In genomic region chr3:14404396-14405119, GRCh38 we compare ENCODE assay signal across 9 cellular contexts. TPM values are rescaled to one million over a fixed set of nuclear protein-coding genes. Genes with fewer than 3 reads are reported as not detected.
DNase-seq lines count a peak whose midpoint lies in the region; TF ChIP-seq lines count a peak whose summit lies in the region.
"Had no signal": no experiment of that assay in that cellular context is flagged by ENCODE, and none has a peak within 500 bp of the region (broad histone marks: within the 10 kb centered on the region; RNA-seq: fewer than 3 reads in every experiment).

No MANE protein-coding gene starts in this region.

- peak overlapping the region; percentile 71 for H3K27ac Mint-ChIP-seq in activated CD4-positive, alpha-beta T cell treated with anti-CD3 and anti-CD28 coated beads, Interleukin-2, amount 10 ng/mL, durations not matched to agents 7 days and 5 days
- H3K27ac Mint-ChIP-seq in activated CD4-positive, alpha-beta memory T cell treated with anti-CD3 and anti-CD28 coated beads for 36 hours, result no peak overlapping the region
- H3K27ac Mint-ChIP-seq in immature natural killer cell, result peak overlapping the region in 2 of 6 donors; percentile 3 to 87

- no peak for TF ChIP-seq CTCF in suprapubic skin (IDR thresholded peaks at IDR 0.05)

- no peaks in the 10 kb centered on the region for H3K9me3 ChIP-seq in suprapubic skin

- TF ChIP-seq POLR2A in suprapubic skin (IDR thresholded peaks at IDR 0.05), result no peak

- CTCF ChIA-PET in activated CD4-positive, alpha-beta T cell treated with anti-CD3 and anti-CD28 coated beads, Interleukin-2, amount 10 ng/mL, durations not matched to agents 7 days and 5 days (lab: Charles Lee), result interaction anchor here (0.8 to 1.5 kb wide), 5 partner anchors 10 to 26 kb away, joined by 3 to 6 read pairs (median 3); no protein-coding TSS in a partner anchor
- CTCF ChIA-PET in activated CD4-positive, alpha-beta memory T cell treated with anti-CD3 and anti-CD28 coated beads for 36 hours (lab: Charles Lee), result interaction anchor here (1.0 to 1.4 kb wide), 3 partner anchors 63 to 201 kb away, joined by 3 to 6 read pairs (median 4); no protein-coding TSS in a partner anchor

- peaks cover 23% of the 10 kb centered on the region for H3K36me3 Mint-ChIP-seq in activated CD4-positive, alpha-beta T cell treated with anti-CD3 and anti-CD28 coated beads, Interleukin-2, amount 10 ng/mL, durations not matched to agents 7 days and 5 days (ENCODE audit: low read depth)
- peaks cover 13% of the 10 kb centered on the region for H3K36me3 Mint-ChIP-seq in activated CD4-positive, alpha-beta memory T cell treated with anti-CD3 and anti-CD28 coated beads for 36 hours
- no peaks in the 10 kb centered on the region for H3K36me3 Mint-ChIP-seq in immature natural killer cell

- H3K36me3 ChIP-seq in suprapubic skin, result no peaks in the 10 kb centered on the region

- H3K9me3 Mint-ChIP-seq in activated CD4-positive, alpha-beta T cell treated with anti-CD3 and anti-CD28 coated beads, Interleukin-2, amount 10 ng/mL, durations not matched to agents 7 days and 5 days, result no peaks in the 10 kb centered on the region
- H3K9me3 Mint-ChIP-seq in activated CD4-positive, alpha-beta memory T cell treated with anti-CD3 and anti-CD28 coated beads for 36 hours, result no peaks in the 10 kb centered on the region
- no peaks in the 10 kb centered on the region for H3K9me3 Mint-ChIP-seq in immature natural killer cell

- H3K4me1 Mint-ChIP-seq in activated CD4-positive, alpha-beta T cell treated with anti-CD3 and anti-CD28 coated beads, Interleukin-2, amount 10 ng/mL, durations not matched to agents 7 days and 5 days, result peaks cover 60% of the 10 kb centered on the region
- peaks cover 39% of the 10 kb centered on the region for H3K4me1 Mint-ChIP-seq in activated CD4-positive, alpha-beta memory T cell treated with anti-CD3 and anti-CD28 coated beads for 36 hours (ENCODE audit: low read depth)
- peaks cover 28 to 39% of the 10 kb centered on the region in 2 donors for H3K4me1 Mint-ChIP-seq in immature natural killer cell

- no peak for DNase-seq in activated CD4-positive, alpha-beta T cell treated with anti-CD3 and anti-CD28 coated beads, Interleukin-2, amount 10 ng/mL, durations not matched to agents 7 days and 5 days
- no peak for DNase-seq in activated CD4-positive, alpha-beta T cell treated with anti-CD3 and anti-CD28 coated beads, Interleukin-2, amount 50 U/mL, for 48 hours
- no peak for DNase-seq in activated CD4-positive, alpha-beta memory T cell treated with anti-CD3 and anti-CD28 coated beads for 36 hours
- DNase-seq in immature natural killer cell, result no peak
- DNase-seq in suprapubic skin (ENCODE audit: low spot score in 2 of 2), result no peak
- DNase-seq in occipital lobe (lab: John Stamatoyannopoulos, UW), result no peak
- DNase-seq in posterior vena cava (ENCODE audit: low spot score), result no peak
- no peak for DNase-seq in DMS153 treated with DMSO at 0.1 percent for 48 hours (lab: John Stamatoyannopoulos, UW; ENCODE audit: unreplicated experiment)
- DNase-seq: NCI-H748 treated with DMSO at 0.1 percent for 48 hours had no signal

- POLR2A ChIA-PET in activated CD4-positive, alpha-beta T cell treated with anti-CD3 and anti-CD28 coated beads, Interleukin-2, amount 10 ng/mL, durations not matched to agents 7 days and 5 days (lab: Charles Lee), result no interaction called here
- POLR2A ChIA-PET in activated CD4-positive, alpha-beta memory T cell treated with anti-CD3 and anti-CD28 coated beads for 36 hours (lab: Charles Lee), result interaction anchor here (1.8 to 3.3 kb wide), 2 partner anchors 28 to 53 kb away, joined by 6 to 50 read pairs; no protein-coding TSS in a partner anchor

- H3K4me1 ChIP-seq in suprapubic skin, result peaks cover 47% of the 10 kb centered on the region

- peak overlapping the region; percentile 98 for H3K4me3 Mint-ChIP-seq in activated CD4-positive, alpha-beta T cell treated with anti-CD3 and anti-CD28 coated beads, Interleukin-2, amount 10 ng/mL, durations not matched to agents 7 days and 5 days
- peak overlapping the region; percentile 99 for H3K4me3 Mint-ChIP-seq in activated CD4-positive, alpha-beta memory T cell treated with anti-CD3 and anti-CD28 coated beads for 36 hours
- peak overlapping the region in 4 of 5 donors; percentile 18 to 99 (median 97) for H3K4me3 Mint-ChIP-seq in immature natural killer cell

- no peak overlapping the region for H3K27ac ChIP-seq in suprapubic skin

- WGBS in suprapubic skin, result 64% methylated on average over 6 of the region's 8 CpGs

- H3K27me3 ChIP-seq in suprapubic skin, result no peaks in the 10 kb centered on the region

- H3K4me3 ChIP-seq in suprapubic skin, result peak overlapping the region; percentile 69

- no peak for TF ChIP-seq EP300 in suprapubic skin (IDR thresholded peaks at IDR 0.05)

- intact Hi-C loops in activated CD4-positive, alpha-beta memory T cell treated with anti-CD3 and anti-CD28 coated beads for 36 hours (cut with micrococcal nuclease), result loop anchor here (5.0 kb wide), 1 partner anchor 543 kb away; the partner anchor contains the start of gene NR2C2
- intact Hi-C loops in posterior vena cava (cut with DNase I), result loop anchor here in 1 of 2 donors (5.0 kb wide), 1 partner anchor 53 kb away; no protein-coding TSS in a partner anchor

- no peaks in the 10 kb centered on the region for H3K27me3 Mint-ChIP-seq in activated CD4-positive, alpha-beta T cell treated with anti-CD3 and anti-CD28 coated beads, Interleukin-2, amount 10 ng/mL, durations not matched to agents 7 days and 5 days
- no peaks in the 10 kb centered on the region for H3K27me3 Mint-ChIP-seq in activated CD4-positive, alpha-beta memory T cell treated with anti-CD3 and anti-CD28 coated beads for 36 hours
- H3K27me3 Mint-ChIP-seq in immature natural killer cell (ENCODE audit: low read depth in 3 of 3), result peaks cover 10 to 20% (median 11%) of the 10 kb centered on the region in 3 donors

RNA-seq across cellular contexts. Expression of gene SLC6A6, which starts 2.2 kb away (rescaled TPM):
- 10 to 100 TPM; 42.0 to 43.1 TPM for total RNA-seq in activated CD4-positive, alpha-beta T cell treated with anti-CD3 and anti-CD28 coated beads, Interleukin-2, amount 10 ng/mL, durations not matched to agents 7 days and 5 days
- total RNA-seq in activated CD4-positive, alpha-beta memory T cell treated with anti-CD3 and anti-CD28 coated beads for 36 hours, result 10 to 100 TPM; 44.0 to 45.1 TPM
- polyA plus RNA-seq in immature natural killer cell, result 1 to 10 TPM; 4.7 to 8.0 (median 6.9) TPM
- total RNA-seq in suprapubic skin (100 to 1,000 TPM in 2 of 4 donors, 10 to 100 TPM in 2; 85.4 to 149 (median 102) TPM), occipital lobe (24.8 TPM), posterior vena cava (10 to 100 TPM; 13.3 to 23.6 TPM)
